8 cellular contexts compared by ENCODE assay signal in the genomic region with DNA sequence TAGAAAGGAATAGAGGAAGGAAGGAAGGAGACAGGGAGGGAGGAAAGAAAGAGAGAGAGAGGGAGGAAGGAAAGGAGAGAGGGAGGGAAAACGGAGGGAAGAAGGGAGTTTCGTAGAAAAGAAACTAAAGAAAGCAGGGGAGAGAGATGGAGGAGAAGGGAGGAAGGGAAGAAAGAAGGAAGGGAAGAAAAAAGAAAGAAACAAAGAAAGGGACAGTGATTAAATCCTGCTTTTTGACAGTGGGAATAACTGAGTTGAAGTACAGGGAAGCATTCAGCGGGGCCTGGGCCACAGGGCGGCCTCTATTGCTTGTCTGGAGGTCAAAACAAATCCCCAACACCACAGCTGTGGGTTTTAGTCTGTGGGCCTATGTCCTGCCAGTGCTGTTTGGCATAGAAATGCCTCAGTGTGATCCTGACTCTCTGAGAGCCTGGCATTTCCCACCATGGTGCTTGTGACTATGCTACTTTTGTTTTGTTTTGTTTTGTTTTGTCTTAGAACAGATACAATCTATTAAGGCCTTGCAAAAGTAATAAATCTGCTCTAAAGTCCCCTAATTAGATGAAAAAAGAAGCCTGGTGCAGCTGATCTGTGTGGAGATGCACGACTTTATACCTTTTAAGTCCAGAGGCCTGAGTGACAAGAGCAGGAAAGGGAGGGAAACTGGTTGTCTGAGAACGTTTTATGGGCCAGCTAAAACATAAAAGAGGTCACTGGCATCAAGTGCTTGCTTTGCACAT. TPM values are rescaled to one million over a fixed set of nuclear protein-coding genes. Genes with fewer than 3 reads are reported as not detected.
DNase-seq lines count a peak whose midpoint lies in the region; ATAC-seq and TF ChIP-seq lines count a peak whose summit lies in the region.

No MANE protein-coding gene starts in this region.

- peak overlapping the region in 11 of 59 donors; percentile 0 to 46 (median 33) for H3K4me3 ChIP-seq in dorsolateral prefrontal cortex

- H3K36me3 Mint-ChIP-seq in nephron (ENCODE audit: low read depth): no peaks in the 10 kb centered on the region

- H3K27ac ChIP-seq in dorsolateral prefrontal cortex: peak overlapping the region; percentile 71 to 96 (median 91)

- POLR2A ChIA-PET in HEK293T (lab: Yijun Ruan, JAX): no interaction called here

- intact Hi-C loops in dorsolateral prefrontal cortex (cut with DNase I): no loop called here

- H3K27me3 ChIP-seq in dorsolateral prefrontal cortex: no peaks in the 10 kb centered on the region

- peak overlapping the region in 1 of 3 experiments; percentile 18 for H3K4me3 Mint-ChIP-seq in nephron

- CTCF ChIA-PET in HEK293T (lab: Yijun Ruan, JAX): interaction anchor here (0.6 kb wide), 1 partner anchor 41 kb away, joined by 3 read pairs; no protein-coding TSS in a partner anchor

- TF ChIP-seq CTCF in dorsolateral prefrontal cortex (IDR thresholded peaks at IDR 0.05 in 54 of 56, conservative IDR thresholded peaks at IDR 0.05 in 2 of 56; ENCODE audit: low read depth in 1 of 56, partially characterized antibody in 56 of 56) (peak in 2 of 56 donors; percentile 9 to 18), nephron (IDR thresholded peaks at IDR 0.05; ENCODE audit: unreplicated experiment in 3 of 3) (no peak)

- H3K27me3 Mint-ChIP-seq in nephron (ENCODE audit: low read depth): peaks cover 4% of the 10 kb centered on the region

- DNase-seq in Ammon's horn (ENCODE audit: low spot score): peak; percentile 65
- peak; percentile 79 for DNase-seq in NCI-H748 (lab: John Stamatoyannopoulos, UW; ENCODE audit: unreplicated experiment)
- peak in 2 of 10 donors; percentile 40 to 58 for DNase-seq in dorsolateral prefrontal cortex
- DNase-seq in AG08396 (ENCODE audit: low spot score): no peak
- no peak for DNase-seq in HEK293T (ENCODE audit: extremely low spot score)
- no peak for DNase-seq in NCI-H82 treated with DMSO at 0.1 percent for 48 hours (lab: John Stamatoyannopoulos, UW; ENCODE audit: unreplicated experiment)

- H3K9me3 Mint-ChIP-seq in nephron: no peaks in the 10 kb centered on the region

- peaks cover 35% of the 10 kb centered on the region for H3K4me1 Mint-ChIP-seq in nephron

- peak overlapping the region; percentile 86 to 93 (median 91) for H3K27ac Mint-ChIP-seq in nephron

- ATAC-seq in GM21515 (IDR thresholded peaks at IDR 0.05; ENCODE audit: unreplicated experiment): no peak

TF ChIP-seq in HEK293T, 16 proteins besides CTCF, POLR2A, EP300 and RAD21:
- TF ChIP-seq SP1 (IDR thresholded peaks at IDR 0.05) (no peak), CTBP1 (IDR thresholded peaks at IDR 0.05; ENCODE audit: borderline replicate concordance) (no peak), FOXK2 (IDR thresholded peaks at IDR 0.05) (no peak), SUZ12 (IDR thresholded peaks at IDR 0.05) (no peak), BHLHE40 (IDR thresholded peaks at IDR 0.05; ENCODE audit: borderline replicate concordance) (no peak), HDGF (IDR thresholded peaks at IDR 0.05; ENCODE audit: borderline replicate concordance) (no peak), NFRKB (IDR thresholded peaks at IDR 0.05) (no peak), ARNT (IDR thresholded peaks at IDR 0.05) (no peak), FOXA1 (IDR thresholded peaks at IDR 0.05) (no peak), ZNF384 (IDR thresholded peaks at IDR 0.05) (no peak), PKNOX1 (IDR thresholded peaks at IDR 0.05) (no peak)
TF ChIP-seq in HEK293T: peak in this region for 0.

RNA-seq across cellular contexts. Expression of gene IL1RL2, which starts 40.0 kb away (rescaled TPM):
- total RNA-seq in dorsolateral prefrontal cortex: 1 to 10 TPM in 110 of 120 experiments, under 1 TPM in 10; 0.53 to 6.7 (median 2.2) TPM

Comparison
In these comparisons a context has a peak if more than half of its experiments do, and no peak if none do; other contexts are left out.
1. DNase-seq: peak in Ammon's horn (single experiment) and NCI-H748 (single experiment); none in AG08396 (single experiment), HEK293T (single experiment) and NCI-H82 treated with DMSO at 0.1 percent for 48 hours (single experiment).